Comparison of ENCODE assay signal across 8 cellular contexts in genomic region chr2:212892193-212892592, GRCh38.
DNase-seq lines count a peak whose midpoint lies in the region; ATAC-seq and TF ChIP-seq lines count a peak whose summit lies in the region.

No MANE protein-coding gene starts in this region.

- no peak overlapping the region for H3K4me3 ChIP-seq in esophagus muscularis mucosa

- no peak for TF ChIP-seq POLR2A in esophagus muscularis mucosa (IDR thresholded peaks at IDR 0.05; ENCODE audit: low read depth)

- no peak for TF ChIP-seq EP300 in esophagus muscularis mucosa (IDR thresholded peaks at IDR 0.05)

- no peaks in the 10 kb centered on the region for H3K36me3 ChIP-seq in esophagus muscularis mucosa

- no peak overlapping the region for H3K27ac ChIP-seq in esophagus muscularis mucosa (replicated peaks in 1 of 4)

- H3K27me3 ChIP-seq in esophagus muscularis mucosa, result no peaks in the 10 kb centered on the region

- no peaks in the 10 kb centered on the region for H3K9me3 ChIP-seq in esophagus muscularis mucosa

- TF ChIP-seq CTCF in esophagus muscularis mucosa (IDR thresholded peaks at IDR 0.05), result peak; percentile 33 to 48 (median 42)

- H3K4me1 ChIP-seq in esophagus muscularis mucosa, result peaks cover 0 to 6% (median 0%) of the 10 kb centered on the region in 4 donors

- intact Hi-C loops in esophagus muscularis mucosa (cut with DNase I), result loop anchor here (2.0 to 10.0 kb wide), 3 partner anchors 115 to 260 kb away; partner anchors contain the start of gene IKZF2

- 30% methylated on average over 3 of the region's 3 CpGs for WGBS in esophagus muscularis mucosa

- no peak for ATAC-seq in stimulated activated naive CD8-positive, alpha-beta T cell treated with anti-CD3 and anti-CD28 coated beads, Interleukin-15, Interleukin-2, amounts not matched to agents 100 U/mL and 50 U/mL, for 24 hours

- DNase-seq in NK-92 treated with Interleukin-12 subunit alpha and Interleukin-12 subunit beta, amount 100 ng/mL, for 24 hours (lab: John Stamatoyannopoulos, UW), result peak; percentile 2
- no peak for DNase-seq in NK-92 (lab: John Stamatoyannopoulos, UW; ENCODE audit: unreplicated experiment)
- DNase-seq in NCI-H748 (lab: John Stamatoyannopoulos, UW; ENCODE audit: unreplicated experiment), result peak; percentile 78
- no peak for DNase-seq in esophagus muscularis mucosa (ENCODE audit: extremely low spot score)
- DNase-seq in stromal cell of bone marrow (ENCODE audit: low read depth), result peak; percentile 21
- DNase-seq in NCI-H187 treated with DMSO at 0.1 percent for 48 hours (lab: John Stamatoyannopoulos, UW), result no peak
- DNase-seq in stimulated activated naive CD8-positive, alpha-beta T cell treated with anti-CD3 and anti-CD28 coated beads, Interleukin-15, Interleukin-2, amounts not matched to agents 100 U/mL and 50 U/mL, for 24 hours, result no peak
- DNase-seq in NCI-H128 (lab: John Stamatoyannopoulos, UW; ENCODE audit: unreplicated experiment), result no peak

Comparison
In these comparisons a context has a peak if more than half of its experiments do, and no peak if none do; other contexts are left out.
1. DNase-seq: peak in NK-92 treated with Interleukin-12 subunit alpha and Interleukin-12 subunit beta, amount 100 ng/mL, for 24 hours (single experiment), NCI-H748 (single experiment) and stromal cell of bone marrow (single experiment); none in NK-92 (single experiment), esophagus muscularis mucosa (single experiment), NCI-H187 treated with DMSO at 0.1 percent for 48 hours (single experiment), stimulated activated naive CD8-positive, alpha-beta T cell treated with anti-CD3 and anti-CD28 coated beads, Interleukin-15, Interleukin-2, amounts not matched to agents 100 U/mL and 50 U/mL, for 24 hours (single experiment) and NCI-H128 (single experiment).